In genomic region chr6:2891768-2892170, GRCh38 we compare ENCODE assay signal across 8 cellular contexts. TPM values are rescaled to one million over a fixed set of nuclear protein-coding genes. Genes with fewer than 3 reads are reported as not detected.
A peak's percentile ranks its signal among the peaks of the same experiment; 100 is the strongest.
DNase-seq lines count a peak whose midpoint lies in the region; ATAC-seq and TF ChIP-seq lines count a peak whose summit lies in the region.

No MANE protein-coding gene starts in this region.

- H3K9me3 ChIP-seq in prostate gland = no peaks in the 10 kb centered on the region
- H3K9me3 ChIP-seq in HAP-1 = no peaks in the 10 kb centered on the region

- intact Hi-C loops in prostate gland (cut with DNase I) = no loop called here

- no peaks in the 10 kb centered on the region for H3K27me3 Mint-ChIP-seq in IgD-negative memory B cell
- H3K27me3 Mint-ChIP-seq in activated CD8-positive, alpha-beta memory T cell treated with anti-CD3 and anti-CD28 coated beads, Interleukin-2, amount 10 ng/mL, durations not matched to agents 7 days and 5 days = no peaks in the 10 kb centered on the region

- no peak for TF ChIP-seq CTCF in GM06990 (IDR thresholded peaks at IDR 0.05; ENCODE audit: insufficient read depth, low read length, poor library complexity, severe bottlenecking)
- no peak for TF ChIP-seq CTCF in prostate gland (IDR thresholded peaks at IDR 0.05)

- WGBS in prostate gland = 34% methylated on average over 18 of the region's 18 CpGs

- ATAC-seq in activated CD8-positive, alpha-beta memory T cell treated with anti-CD3 and anti-CD28 coated beads, Interleukin-2, amount 10 ng/mL, durations not matched to agents 7 days and 5 days = peak; percentile 83
- no peak for ATAC-seq in GM18861 (IDR thresholded peaks at IDR 0.05; ENCODE audit: unreplicated experiment)

- H3K9me3 Mint-ChIP-seq in IgD-negative memory B cell = no peaks in the 10 kb centered on the region
- no peaks in the 10 kb centered on the region for H3K9me3 Mint-ChIP-seq in activated CD8-positive, alpha-beta memory T cell treated with anti-CD3 and anti-CD28 coated beads, Interleukin-2, amount 10 ng/mL, durations not matched to agents 7 days and 5 days (ENCODE audit: low read depth)

- in situ Hi-C loops in HAP-1 (cut with MboI; ENCODE audit: low sequenced_read_pairs) = no loop called here

- H3K36me3 Mint-ChIP-seq in IgD-negative memory B cell = peaks cover 18% of the 10 kb centered on the region
- H3K36me3 Mint-ChIP-seq in activated CD8-positive, alpha-beta memory T cell treated with anti-CD3 and anti-CD28 coated beads, Interleukin-2, amount 10 ng/mL, durations not matched to agents 7 days and 5 days = peaks cover 75% of the 10 kb centered on the region

- H3K27ac ChIP-seq in prostate gland = no peak overlapping the region

- H3K27me3 ChIP-seq in GM06990 (replicated peaks; ENCODE audit: control insufficient read depth, insufficient read depth, low read length) (no peaks in the 10 kb centered on the region), prostate gland (replicated peaks; ENCODE audit: insufficient read depth) (no peaks in the 10 kb centered on the region), HAP-1 (ENCODE audit: low read depth) (no peaks in the 10 kb centered on the region)

- peaks cover 36 to 41% (median 39%) of the 10 kb centered on the region in 3 donors for H3K4me1 Mint-ChIP-seq in IgD-negative memory B cell
- peaks cover 18% of the 10 kb centered on the region for H3K4me1 Mint-ChIP-seq in activated CD8-positive, alpha-beta memory T cell treated with anti-CD3 and anti-CD28 coated beads, Interleukin-2, amount 10 ng/mL, durations not matched to agents 7 days and 5 days

- peak overlapping the region; percentile 59 for H3K4me3 ChIP-seq in GM06990 (replicated peaks; ENCODE audit: low read depth, low read length)
- no peak overlapping the region for H3K4me3 ChIP-seq in prostate gland
- H3K4me3 ChIP-seq in HAP-1 = no peak overlapping the region

- peak; percentile 67 for DNase-seq in GM06990 (ENCODE audit: extremely low read depth, insufficient read length)
- DNase-seq in activated CD8-positive, alpha-beta memory T cell treated with anti-CD3 and anti-CD28 coated beads, Interleukin-2, amount 10 ng/mL, durations not matched to agents 7 days and 5 days = peak; percentile 56
- peak; percentile 70 for DNase-seq in prostate gland (ENCODE audit: low spot score)
- DNase-seq in COLO829 (ENCODE audit: low spot score) = no peak
- DNase-seq in ureter (ENCODE audit: low spot score) = no peak
- no peak for DNase-seq in HAP-1 (ENCODE audit: low spot score in 2 of 2)

- no peaks in the 10 kb centered on the region for H3K4me1 ChIP-seq in prostate gland (replicated peaks)
- H3K4me1 ChIP-seq in HAP-1 = no peaks in the 10 kb centered on the region

- TF ChIP-seq POLR2A in prostate gland (IDR thresholded peaks at IDR 0.05) = peak; percentile 45

- peak overlapping the region; percentile 73 to 94 (median 92) for H3K4me3 Mint-ChIP-seq in IgD-negative memory B cell
- H3K4me3 Mint-ChIP-seq in activated CD8-positive, alpha-beta memory T cell treated with anti-CD3 and anti-CD28 coated beads, Interleukin-2, amount 10 ng/mL, durations not matched to agents 7 days and 5 days = peak overlapping the region; percentile 45

- H3K36me3 ChIP-seq in GM06990 (ENCODE audit: control insufficient read depth, insufficient read depth, low read length) (peaks cover 2% of the 10 kb centered on the region; the same call in 1 of the 2 replicates), prostate gland (peaks cover 0 to 15% of the 10 kb centered on the region in 2 donors), HAP-1 (replicated peaks) (peaks cover 64% of the 10 kb centered on the region)

- H3K27ac Mint-ChIP-seq in IgD-negative memory B cell = peak overlapping the region; percentile 94 to 98 (median 95)
- H3K27ac Mint-ChIP-seq in activated CD8-positive, alpha-beta memory T cell treated with anti-CD3 and anti-CD28 coated beads, Interleukin-2, amount 10 ng/mL, durations not matched to agents 7 days and 5 days = peak overlapping the region; percentile 41

- CTCF ChIA-PET in activated CD8-positive, alpha-beta memory T cell treated with anti-CD3 and anti-CD28 coated beads, Interleukin-2, amount 10 ng/mL, durations not matched to agents 7 days and 5 days (lab: Charles Lee) = interaction anchor here (1.0 to 1.4 kb wide), 4 partner anchors 40 to 61 kb away, joined by 3 to 4 read pairs (median 3); partner anchors contain the start of gene SERPINB1

RNA-seq across cellular contexts. Expression of gene SERPINB9, which starts 11.3 kb away (rescaled TPM):
- polyA plus RNA-seq in IgD-negative memory B cell = 20.1 TPM
- total RNA-seq in activated CD8-positive, alpha-beta memory T cell treated with anti-CD3 and anti-CD28 coated beads, Interleukin-2, amount 10 ng/mL, durations not matched to agents 7 days and 5 days = 10 to 100 TPM; 56.0 to 94.9 TPM
- total RNA-seq in prostate gland (10 to 100 TPM in 1 of 2 donors, 1 to 10 TPM in 1; 3.3 to 50.3 TPM), ureter (6.7 TPM)

RNA-seq across cellular contexts. Expression of gene SERPINB1, which starts 50.1 kb away (rescaled TPM):
- 85.6 TPM for polyA plus RNA-seq in IgD-negative memory B cell
- total RNA-seq in activated CD8-positive, alpha-beta memory T cell treated with anti-CD3 and anti-CD28 coated beads, Interleukin-2, amount 10 ng/mL, durations not matched to agents 7 days and 5 days = 10 to 100 TPM; 55.2 to 65.7 TPM
- 10 to 100 TPM; 27.5 to 31.1 TPM for total RNA-seq in prostate gland
- total RNA-seq in ureter = 43.8 TPM

Comparison
In these comparisons a context has a peak if more than half of its experiments do, and no peak if none do; other contexts are left out.
1. DNase-seq: peak in GM06990 (single experiment), activated CD8-positive, alpha-beta memory T cell treated with anti-CD3 and anti-CD28 coated beads, Interleukin-2, amount 10 ng/mL, durations not matched to agents 7 days and 5 days (single experiment) and prostate gland (single experiment); none in COLO829 (single experiment), ureter (single experiment) and HAP-1 (0 of 2).